ENCODE assay signal across 15 cellular contexts in the genomic region with DNA sequence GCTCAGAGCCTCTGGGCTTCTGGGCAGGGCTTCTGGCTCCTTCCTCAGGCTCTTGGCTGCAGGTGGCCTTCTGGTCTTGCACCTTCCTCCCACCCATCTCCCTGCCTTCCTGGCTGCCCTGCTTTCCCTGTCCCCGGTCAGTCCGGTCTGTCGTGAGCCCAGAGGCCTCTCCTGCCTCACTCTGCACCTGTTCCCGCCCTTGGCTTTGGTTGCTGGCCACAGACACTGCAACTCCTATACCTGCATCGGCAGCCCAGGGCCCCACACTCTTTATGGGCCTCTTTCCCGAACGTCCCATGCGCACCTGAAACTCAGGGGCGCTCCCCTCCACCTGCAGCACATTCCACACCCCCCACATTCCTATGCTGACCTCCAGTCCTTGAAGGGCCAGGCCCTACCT. TPM values are rescaled to one million over a fixed set of nuclear protein-coding genes. Genes with fewer than 3 reads are reported as not detected.
DNase-seq lines count a peak whose midpoint lies in the region; ATAC-seq and TF ChIP-seq lines count a peak whose summit lies in the region.
"Had no signal": no experiment of that assay in that cellular context is flagged by ENCODE, and none has a peak within 500 bp of the region (broad histone marks: within the 10 kb centered on the region; RNA-seq: fewer than 3 reads in every experiment).

No MANE protein-coding gene starts in this region.

- no peak overlapping the region for H3K4me3 Mint-ChIP-seq in activated naive CD4-positive, alpha-beta T cell treated with anti-CD3 and anti-CD28 coated beads, Interleukin-2, amount 10 ng/mL, durations not matched to agents 7 days and 5 days
- H3K4me3 Mint-ChIP-seq in neural progenitor cell, result peak overlapping the region; percentile 48
- H3K4me3 Mint-ChIP-seq: B cell; CD8-positive, alpha-beta T cell had no signal

- CTCF ChIA-PET in activated naive CD4-positive, alpha-beta T cell treated with anti-CD3 and anti-CD28 coated beads, Interleukin-2, amount 10 ng/mL, durations not matched to agents 7 days and 5 days (lab: Charles Lee), result interaction anchor here (0.6 to 10.7 kb wide), 19 partner anchors 9 to 609 kb away, joined by 3 to 101 read pairs (median 4); a partner anchor contains a TSS

- no peak for ATAC-seq in activated naive CD4-positive, alpha-beta T cell treated with anti-CD3 and anti-CD28 coated beads, Interleukin-2, amount 50 U/mL, for 72 hours

- no peak overlapping the region for H3K4me3 ChIP-seq in neural progenitor cell
- H3K4me3 ChIP-seq: BLaER1, GM12878, GM23248 had no signal

- H3K4me1 Mint-ChIP-seq in activated naive CD4-positive, alpha-beta T cell treated with anti-CD3 and anti-CD28 coated beads, Interleukin-2, amount 10 ng/mL, durations not matched to agents 7 days and 5 days, result peaks cover 26% of the 10 kb centered on the region
- H3K4me1 Mint-ChIP-seq in neural progenitor cell, result peaks cover 8% of the 10 kb centered on the region

- TF ChIP-seq CTCF in neural progenitor cell (IDR thresholded peaks at IDR 0.05), result no peak

- H3K9me3 Mint-ChIP-seq in activated naive CD4-positive, alpha-beta T cell treated with anti-CD3 and anti-CD28 coated beads, Interleukin-2, amount 10 ng/mL, durations not matched to agents 7 days and 5 days, result no peaks in the 10 kb centered on the region
- no peaks in the 10 kb centered on the region for H3K9me3 Mint-ChIP-seq in activated naive CD4-positive, alpha-beta T cell treated with anti-CD3 and anti-CD28 coated beads, Interleukin-2, amount 50 U/mL, for 72 hours
- peaks cover 2% of the 10 kb centered on the region for H3K9me3 Mint-ChIP-seq in neural progenitor cell
- H3K9me3 Mint-ChIP-seq: CD4-positive, CD25-positive, alpha-beta regulatory T cell; CD8-positive, alpha-beta T cell had no signal

- H4K20me1 ChIP-seq in neural progenitor cell (ENCODE audit: low read depth), result peaks cover 23% of the 10 kb centered on the region
- H4K20me1 ChIP-seq: BLaER1 had no signal

- no peak for DNase-seq in activated naive CD4-positive, alpha-beta T cell treated with anti-CD3 and anti-CD28 coated beads, Interleukin-2, amount 10 ng/mL, durations not matched to agents 7 days and 5 days
- no peak for DNase-seq in activated naive CD4-positive, alpha-beta T cell treated with anti-CD3 and anti-CD28 coated beads, Interleukin-2, amount 50 U/mL, for 72 hours (ENCODE audit: low spot score in 2 of 2)
- DNase-seq in neural progenitor cell (ENCODE audit: low spot score), result no peak
- no peak for DNase-seq in substantia nigra (lab: John Stamatoyannopoulos, UW)
- DNase-seq in ureter (ENCODE audit: low spot score), result no peak
- no peak for DNase-seq in kidney glomerular epithelial cell (lab: John Stamatoyannopoulos, UW)

- H3K4me1 ChIP-seq in neural progenitor cell, result peaks cover 7% of the 10 kb centered on the region
- H3K4me1 ChIP-seq: Caco-2 had no signal

- no peak overlapping the region for H2AFZ ChIP-seq in neural progenitor cell (replicated peaks)
- H2AFZ ChIP-seq: GM23248 had no signal

- H3K27me3 ChIP-seq in neural progenitor cell, result peaks cover 39% of the 10 kb centered on the region

- no peaks in the 10 kb centered on the region for H3K36me3 Mint-ChIP-seq in activated naive CD4-positive, alpha-beta T cell treated with anti-CD3 and anti-CD28 coated beads, Interleukin-2, amount 10 ng/mL, durations not matched to agents 7 days and 5 days
- no peaks in the 10 kb centered on the region for H3K36me3 Mint-ChIP-seq in activated naive CD4-positive, alpha-beta T cell treated with anti-CD3 and anti-CD28 coated beads, Interleukin-2, amount 50 U/mL, for 72 hours
- no peaks in the 10 kb centered on the region for H3K36me3 Mint-ChIP-seq in neural progenitor cell
- H3K36me3 Mint-ChIP-seq: CD4-positive, CD25-positive, alpha-beta regulatory T cell; CD8-positive, alpha-beta T cell had no signal

- no peaks in the 10 kb centered on the region for H3K9me3 ChIP-seq in neural progenitor cell (ENCODE audit: low read depth)
- H3K9me3 ChIP-seq: BLaER1, Caco-2 had no signal

- H3K79me2 ChIP-seq in neural progenitor cell (ENCODE audit: low read depth), result no peaks in the 10 kb centered on the region

- H3K27ac ChIP-seq in neural progenitor cell (no peak overlapping the region), substantia nigra (ENCODE audit: low read depth, low read length, poor library complexity, severe bottlenecking) (peak overlapping the region; percentile 99)
- H3K27ac ChIP-seq: 22Rv1, BLaER1, C4-2B, GM23248 had no signal

- H3K27me3 Mint-ChIP-seq in activated naive CD4-positive, alpha-beta T cell treated with anti-CD3 and anti-CD28 coated beads, Interleukin-2, amount 10 ng/mL, durations not matched to agents 7 days and 5 days, result peaks cover 58% of the 10 kb centered on the region
- H3K27me3 Mint-ChIP-seq in neural progenitor cell (ENCODE audit: insufficient read depth, low read depth), result peaks cover 43% of the 10 kb centered on the region
- H3K27me3 Mint-ChIP-seq: B cell had no signal

- H3K9ac ChIP-seq in neural progenitor cell, result no peak overlapping the region
- H3K9ac ChIP-seq: BLaER1, GM23248 had no signal

- H3F3A ChIP-seq in neural progenitor cell (ENCODE audit: low read depth), result peaks cover 32% of the 10 kb centered on the region

- H3K36me3 ChIP-seq in neural progenitor cell, result no peaks in the 10 kb centered on the region
- H3K36me3 ChIP-seq: BLaER1 had no signal

- H3K27ac Mint-ChIP-seq in activated naive CD4-positive, alpha-beta T cell treated with anti-CD3 and anti-CD28 coated beads, Interleukin-2, amount 10 ng/mL, durations not matched to agents 7 days and 5 days, result peak overlapping the region; percentile 61
- H3K27ac Mint-ChIP-seq in activated naive CD4-positive, alpha-beta T cell treated with anti-CD3 and anti-CD28 coated beads, Interleukin-2, amount 50 U/mL, for 72 hours, result no peak overlapping the region
- H3K27ac Mint-ChIP-seq in neural progenitor cell, result no peak overlapping the region
- H3K27ac Mint-ChIP-seq: B cell; CD8-positive, alpha-beta T cell had no signal

- no peak overlapping the region for H3K4me2 ChIP-seq in neural progenitor cell
- H3K4me2 ChIP-seq: BLaER1 had no signal

RNA-seq across cellular contexts. Expression of a gene that starts 7.9 kb away (rescaled TPM):
- 1 to 10 TPM; 1.9 to 2.0 TPM for total RNA-seq in activated naive CD4-positive, alpha-beta T cell treated with anti-CD3 and anti-CD28 coated beads, Interleukin-2, amount 50 U/mL, for 72 hours
- total RNA-seq in neural progenitor cell (ENCODE audit: low replicate concordance) (0.56 and 7.3 TPM in 2 replicates), ureter (3.5 TPM)

RNA-seq across cellular contexts. Expression of a gene that starts 8.4 kb away (rescaled TPM):
- total RNA-seq in activated naive CD4-positive, alpha-beta T cell treated with anti-CD3 and anti-CD28 coated beads, Interleukin-2, amount 50 U/mL, for 72 hours, result 10 to 100 TPM; 22.7 to 27.3 TPM
- total RNA-seq in neural progenitor cell (ENCODE audit: low replicate concordance), result 5.3 and 18.2 TPM in 2 replicates
- 19.3 TPM for total RNA-seq in ureter

RNA-seq across cellular contexts. Expression of a gene that starts 17.7 kb away (rescaled TPM):
- total RNA-seq in activated naive CD4-positive, alpha-beta T cell treated with anti-CD3 and anti-CD28 coated beads, Interleukin-2, amount 50 U/mL, for 72 hours, result 10 to 100 TPM in 1 of 2 donors, 1 to 10 TPM in 1; 3.2 to 11.2 TPM
- total RNA-seq in neural progenitor cell (ENCODE audit: low replicate concordance) (1.2 and 1.7 TPM in 2 replicates), ureter (7.5 TPM)

RNA-seq across cellular contexts. Expression of a gene that starts 34.6 kb away (rescaled TPM):
- total RNA-seq in activated naive CD4-positive, alpha-beta T cell treated with anti-CD3 and anti-CD28 coated beads, Interleukin-2, amount 50 U/mL, for 72 hours, result 100 to 1,000 TPM in 1 of 2 donors, 10 to 100 TPM in 1; 76.7 to 115 TPM
- total RNA-seq in neural progenitor cell (ENCODE audit: low replicate concordance), result 108 and 164 TPM in 2 replicates
- 16.6 TPM for total RNA-seq in ureter

RNA-seq across cellular contexts. Expression of a gene that starts 45.2 kb away (rescaled TPM):
- total RNA-seq in activated naive CD4-positive, alpha-beta T cell treated with anti-CD3 and anti-CD28 coated beads, Interleukin-2, amount 50 U/mL, for 72 hours, result under 1 TPM; 0.04 to 0.46 TPM
- total RNA-seq in neural progenitor cell (ENCODE audit: low replicate concordance) (27.1 and 31.3 TPM in 2 replicates), ureter (0.08 TPM)
- total RNA-seq: CD4-positive, CD25-positive, alpha-beta regulatory T cell had no signal
